In the genomic region with DNA sequence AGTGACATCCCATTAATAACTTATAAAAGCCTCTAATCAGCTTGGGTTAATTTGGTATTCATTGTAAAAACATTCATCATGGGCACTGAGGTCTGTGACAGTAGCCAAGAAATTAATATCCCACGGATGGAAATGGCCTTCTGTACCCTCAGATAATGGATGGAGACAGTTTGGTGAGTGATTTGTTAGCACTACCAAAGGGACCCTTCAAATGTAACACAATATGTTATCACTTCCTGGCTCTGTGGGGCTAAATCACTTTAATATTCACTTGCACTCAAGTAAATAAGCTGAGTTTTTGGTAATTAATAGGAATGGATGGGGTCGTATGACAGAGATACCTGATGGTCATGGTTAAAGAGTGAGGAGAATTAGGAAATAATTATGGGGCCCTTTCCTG, we compare ENCODE assay signal across 35 cellular contexts.
"Had no signal": no experiment of that assay in that cellular context is flagged by ENCODE, and none has a peak within 500 bp of the region (broad histone marks: within the 10 kb centered on the region; RNA-seq: fewer than 3 reads in every experiment).

No MANE protein-coding gene starts in this region.

- H3K4me3 Mint-ChIP-seq: activated B cell treated with CpG ODN at 0.5 μM for 24 hours; activated CD4-positive, alpha-beta memory T cell treated with anti-CD3 and anti-CD28 coated beads for 36 hours; activated CD4-positive, alpha-beta T cell treated with anti-CD3 and anti-CD28 coated beads, Interleukin-2, amount 10 ng/mL, durations not matched to agents 24 days and 14 days; activated CD8-positive, alpha-beta T cell treated with anti-CD3 and anti-CD28 coated beads for 36 hours; activated naive CD4-positive, alpha-beta T cell treated with anti-CD3 and anti-CD28 coated beads for 36 hours; activated naive CD8-positive, alpha-beta T cell treated with anti-CD3 and anti-CD28 coated beads for 36 hours; activated T-cell treated with anti-CD3 and anti-CD28 coated beads, Interleukin-2, amount 50 U/mL, for 4 hours; activated T-cell treated with anti-CD3 and anti-CD28 coated beads, Interleukin-2, amount 50 U/mL, for 72 hours; activated T-helper 1 cell treated with anti-CD3 and anti-CD28 coated beads, Interleukin-12 subunit alpha, Interleukin-12 subunit beta, Interleukin-2, Interleukin-4 antibody, amounts not matched to agents 30 ng/mL and 10 ng/mL and 1 ng/mL, durations not matched to agents 14 hours and 24 hours and 36 hours; activated T-helper 17 cell treated with anti-CD3 and anti-CD28 coated beads, Interleukin-2, amount 50 U/mL, for 72 hours; T-helper 1 cell treated with Interleukin-12 subunit alpha and Interleukin-12 subunit beta and Interleukin-4 antibody, amounts not matched to agents 30 μg/mL and 1 μg/mL, for 36 hours; T-helper 2 cell treated with Interferon-gamma antibody and Interleukin-4, amounts not matched to agents 5 μg/mL and 100 μg/mL, for 36 hours had no signal

- H3K27ac Mint-ChIP-seq: activated B cell treated with CpG ODN at 0.5 μM for 24 hours; activated CD4-positive, alpha-beta memory T cell treated with anti-CD3 and anti-CD28 coated beads for 36 hours; activated CD4-positive, alpha-beta T cell treated with anti-CD3 and anti-CD28 coated beads, Interleukin-2, amount 10 ng/mL, durations not matched to agents 24 days and 14 days; activated CD8-positive, alpha-beta T cell treated with anti-CD3 and anti-CD28 coated beads for 36 hours; activated naive CD4-positive, alpha-beta T cell treated with anti-CD3 and anti-CD28 coated beads for 36 hours; activated naive CD4-positive, alpha-beta T cell treated with anti-CD3 and anti-CD28 coated beads, Interleukin-2, amount 50 U/mL, for 72 hours; activated naive CD8-positive, alpha-beta T cell treated with anti-CD3 and anti-CD28 coated beads for 36 hours; activated T-cell treated with anti-CD3 and anti-CD28 coated beads, Interleukin-2, amount 50 U/mL, for 72 hours; activated T-helper 1 cell treated with anti-CD3 and anti-CD28 coated beads, Interleukin-12 subunit alpha, Interleukin-12 subunit beta, Interleukin-2, Interleukin-4 antibody, amounts not matched to agents 30 ng/mL and 10 ng/mL and 1 ng/mL, durations not matched to agents 14 hours and 24 hours and 36 hours; activated T-helper 17 cell treated with anti-CD3 and anti-CD28 coated beads, Interleukin-2, amount 50 U/mL, for 72 hours; T-helper 1 cell treated with Interleukin-12 subunit alpha and Interleukin-12 subunit beta and Interleukin-4 antibody, amounts not matched to agents 30 μg/mL and 1 μg/mL, for 36 hours; T-helper 2 cell treated with Interferon-gamma antibody and Interleukin-4, amounts not matched to agents 5 μg/mL and 100 μg/mL, for 36 hours had no signal

- H3K36me3 Mint-ChIP-seq: activated CD4-positive, alpha-beta memory T cell treated with anti-CD3 and anti-CD28 coated beads for 36 hours; activated naive CD4-positive, alpha-beta T cell treated with anti-CD3 and anti-CD28 coated beads, Interleukin-2, amount 50 U/mL, for 72 hours; activated naive CD8-positive, alpha-beta T cell treated with anti-CD3 and anti-CD28 coated beads for 36 hours had no signal

- ATAC-seq: activated CD8-positive, alpha-beta T cell treated with anti-CD3 and anti-CD28 coated beads for 36 hours; activated naive CD4-positive, alpha-beta T cell treated with anti-CD3 and anti-CD28 coated beads, Interleukin-2, amount 50 U/mL, for 72 hours; activated T-cell treated with anti-CD3 and anti-CD28 coated beads, Interleukin-2, amount 50 U/mL, for 4 hours; activated T-cell treated with anti-CD3 and anti-CD28 coated beads, Interleukin-2, amount 50 U/mL, for 72 hours; activated T-helper 17 cell treated with anti-CD3 and anti-CD28 coated beads, Interleukin-2, amount 50 U/mL, for 72 hours; body of pancreas had no signal

- DNase-seq: activated B cell treated with CpG ODN at 0.5 μM for 24 hours; activated CD4-positive, alpha-beta memory T cell treated with anti-CD3 and anti-CD28 coated beads for 36 hours; activated CD4-positive, alpha-beta T cell treated with anti-CD3 and anti-CD28 coated beads for 4 hours; activated CD4-positive, alpha-beta T cell treated with anti-CD3 and anti-CD28 coated beads, Interleukin-2, amount 10 ng/mL, durations not matched to agents 24 days and 14 days; activated CD4-positive, alpha-beta T cell treated with anti-CD3 and anti-CD28 coated beads, Interleukin-2, amount 50 U/mL, for 1 hour; activated CD4-positive, alpha-beta T cell treated with anti-CD3 and anti-CD28 coated beads, Interleukin-2, amount 50 U/mL, for 4 hours; activated CD4-positive, CD25-positive, alpha-beta regulatory T cell treated with anti-CD3 and anti-CD28 coated beads, Interleukin-2, amount 50 U/mL, for 72 hours; activated CD8-positive, alpha-beta memory T cell treated with anti-CD3 and anti-CD28 coated beads, Interleukin-2, amount 50 U/mL, for 4 hours; activated CD8-positive, alpha-beta T cell treated with anti-CD3 and anti-CD28 coated beads for 36 hours; activated effector memory CD4-positive, alpha-beta T cell treated with anti-CD3 and anti-CD28 coated beads, Interleukin-2, amount 50 U/mL, for 16 hours; activated gamma-delta T cell treated with Interleukin-2 at 50 U/mL for 16 hours; activated naive CD4-positive, alpha-beta T cell; activated naive CD4-positive, alpha-beta T cell treated with anti-CD3 and anti-CD28 coated beads for 36 hours; activated naive CD4-positive, alpha-beta T cell treated with anti-CD3 and anti-CD28 coated beads, Interleukin-2, amount 50 U/mL, for 16 hours; activated naive CD8-positive, alpha-beta T cell treated with anti-CD3 and anti-CD28 coated beads for 36 hours; activated T-cell treated with anti-CD3 and anti-CD28 coated beads for 4 hours; activated T-cell treated with anti-CD3 and anti-CD28 coated beads, Interleukin-2, amount 50 U/mL, for 1 hour; activated T-cell treated with anti-CD3 and anti-CD28 coated beads, Interleukin-2, amount 50 U/mL, for 4 hours; activated T-cell treated with anti-CD3 and anti-CD28 coated beads, Interleukin-2, amount 50 U/mL, for 72 hours; adrenal gland; amniotic stem cell; aorta; body of pancreas; brain microvascular endothelial cell; central memory CD4-positive, alpha-beta T cell; T-helper 1 cell; T-helper 2 cell; T-helper 9 cell had no signal

- FAIRE-seq: astrocyte, TTC549 had no signal

- H3K4me1 Mint-ChIP-seq: activated B cell treated with CpG ODN at 0.5 μM for 24 hours; activated CD4-positive, alpha-beta T cell treated with anti-CD3 and anti-CD28 coated beads, Interleukin-2, amount 10 ng/mL, durations not matched to agents 24 days and 14 days; activated naive CD8-positive, alpha-beta T cell treated with anti-CD3 and anti-CD28 coated beads for 36 hours; activated T-helper 17 cell treated with anti-CD3 and anti-CD28 coated beads, Interleukin-2, amount 50 U/mL, for 72 hours had no signal

- H3K9me3 Mint-ChIP-seq: activated B cell treated with CpG ODN at 0.5 μM for 24 hours; activated CD4-positive, alpha-beta T cell treated with anti-CD3 and anti-CD28 coated beads, Interleukin-2, amount 10 ng/mL, durations not matched to agents 24 days and 14 days; activated CD8-positive, alpha-beta T cell treated with anti-CD3 and anti-CD28 coated beads for 36 hours; activated naive CD4-positive, alpha-beta T cell treated with anti-CD3 and anti-CD28 coated beads for 36 hours; activated naive CD8-positive, alpha-beta T cell treated with anti-CD3 and anti-CD28 coated beads for 36 hours; activated T-helper 17 cell treated with anti-CD3 and anti-CD28 coated beads, Interleukin-2, amount 50 U/mL, for 72 hours had no signal

- H3K27me3 Mint-ChIP-seq: activated B cell treated with CpG ODN at 0.5 μM for 24 hours; activated CD4-positive, alpha-beta memory T cell treated with anti-CD3 and anti-CD28 coated beads for 36 hours; activated CD4-positive, alpha-beta T cell treated with anti-CD3 and anti-CD28 coated beads, Interleukin-2, amount 10 ng/mL, durations not matched to agents 24 days and 14 days; activated CD8-positive, alpha-beta T cell treated with anti-CD3 and anti-CD28 coated beads for 36 hours; activated T-helper 17 cell treated with anti-CD3 and anti-CD28 coated beads, Interleukin-2, amount 50 U/mL, for 72 hours had no signal
